Comparison of ENCODE assay signal across 24 cellular contexts in genomic region chr14:32009636-32010560, GRCh38.
A peak's percentile ranks its signal among the peaks of the same experiment; 100 is the strongest.
DNase-seq lines count a peak whose midpoint lies in the region; ATAC-seq, FAIRE-seq and TF ChIP-seq lines count a peak whose summit lies in the region.
"Had no signal": no experiment of that assay in that cellular context is flagged by ENCODE, and none has a peak within 500 bp of the region (broad histone marks: within the 10 kb centered on the region; RNA-seq: fewer than 3 reads in every experiment).

No MANE protein-coding gene starts in this region.

- peak overlapping the region; percentile 53 for H3K27ac ChIP-seq in HUES48 (ENCODE audit: low read depth, low read length)
- H3K27ac ChIP-seq in mammary epithelial cell (ENCODE audit: insufficient read depth, low read depth, low read length) = peak overlapping the region; percentile 15
- H3K27ac ChIP-seq in trophoblast cell (ENCODE audit: low read depth, low read length) = no peak overlapping the region
- H3K27ac ChIP-seq: ascending aorta, gastroesophageal sphincter, left lung, spleen had no signal

- peak overlapping the region; percentile 40 for H3K27ac Mint-ChIP-seq in Caco-2 (ENCODE audit: unreplicated experiment)
- H3K27ac Mint-ChIP-seq: activated naive CD8-positive, alpha-beta T cell treated with anti-CD3 and anti-CD28 coated beads for 36 hours; CD14-positive monocyte; natural killer cell had no signal

- WGBS in mammary epithelial cell (ENCODE audit: low coverage, missing lambda C conversion rate) = 76% methylated on average over 10 of the region's 10 CpGs
- no CpG with 5 or more reads among the region's 10 CpGs for WGBS in trophoblast cell (ENCODE audit: extremely low coverage, insufficient coverage, insufficient read length)

- H3K27me3 ChIP-seq in Caco-2 (replicated peaks; ENCODE audit: control insufficient read depth, insufficient read depth, low read length) (no peaks in the 10 kb centered on the region), HUES48 (ENCODE audit: control insufficient read depth, insufficient read depth, low read length) (no peaks in the 10 kb centered on the region), mammary epithelial cell (ENCODE audit: insufficient read depth, low read length) (no peaks in the 10 kb centered on the region), trophoblast cell (ENCODE audit: insufficient read depth, low read length) (no peaks in the 10 kb centered on the region)
- H3K27me3 ChIP-seq: ascending aorta, gastroesophageal sphincter, left lung, spleen had no signal

- H3K9ac ChIP-seq in HUES48 (ENCODE audit: low read depth, low read length) = no peak overlapping the region
- H3K9ac ChIP-seq in mammary epithelial cell (ENCODE audit: insufficient read depth, low read length) = no peak overlapping the region
- H3K9ac ChIP-seq in trophoblast cell (ENCODE audit: low read length) = peak overlapping the region; percentile 36

- no peak overlapping the region for H4K12ac ChIP-seq in trophoblast cell (ENCODE audit: low read depth, low read length)

- dilution Hi-C loops in mammary epithelial cell (cut with HindIII; ENCODE audit: low sequenced_read_pairs) = loop anchor here (5.0 kb wide), 1 partner anchor 67 kb away; the partner anchor contains the start of gene ARHGAP5

- BruUV-seq in Caco-2 (replicated peaks; lab: Mats Ljungman, UMichigan) (no TSS peak), mammary epithelial cell (replicated peaks; lab: Mats Ljungman, UMichigan) (no TSS peak)

- H3K9me3 Mint-ChIP-seq in Caco-2 (ENCODE audit: unreplicated experiment) = no peaks in the 10 kb centered on the region
- H3K9me3 Mint-ChIP-seq: activated naive CD8-positive, alpha-beta T cell treated with anti-CD3 and anti-CD28 coated beads for 36 hours; central memory CD8-positive, alpha-beta T cell; natural killer cell had no signal

- H3K9me3 ChIP-seq in Caco-2 (no peaks in the 10 kb centered on the region), HUES48 (ENCODE audit: control insufficient read depth, insufficient read depth, low read length) (no peaks in the 10 kb centered on the region), mammary epithelial cell (replicated peaks; ENCODE audit: insufficient read depth, low read length) (no peaks in the 10 kb centered on the region), trophoblast cell (ENCODE audit: insufficient read depth, low read depth, low read length) (no peaks in the 10 kb centered on the region)
- H3K9me3 ChIP-seq: ascending aorta, gastroesophageal sphincter, HAP-1, left lung, spleen had no signal

- no peaks in the 10 kb centered on the region for H3K27me3 Mint-ChIP-seq in Caco-2 (ENCODE audit: insufficient read depth, unreplicated experiment)

- H3K4me3 ChIP-seq in Caco-2 (ENCODE audit: low read depth, low read length) = no peak overlapping the region
- no peak overlapping the region for H3K4me3 ChIP-seq in HUES48 (ENCODE audit: low read depth, low read length)
- no peak overlapping the region for H3K4me3 ChIP-seq in mammary epithelial cell (replicated peaks in 1 of 3; ENCODE audit: insufficient read depth in 1 of 3, low read depth in 2 of 3, low read length in 3 of 3)
- H3K4me3 ChIP-seq in trophoblast cell (ENCODE audit: low read depth, low read length) = no peak overlapping the region
- H3K4me3 ChIP-seq: ascending aorta, gastroesophageal sphincter, HAP-1, left lung, spleen had no signal

- no peak overlapping the region for H3K23ac ChIP-seq in trophoblast cell (ENCODE audit: low read length)

- peak overlapping the region; percentile 35 for H4K91ac ChIP-seq in trophoblast cell (ENCODE audit: low read depth, low read length)

- H3K4me3 Mint-ChIP-seq in Caco-2 (ENCODE audit: unreplicated experiment) = no peak overlapping the region
- H3K4me3 Mint-ChIP-seq: activated naive CD8-positive, alpha-beta T cell treated with anti-CD3 and anti-CD28 coated beads for 36 hours; CD14-positive monocyte; central memory CD8-positive, alpha-beta T cell; natural killer cell had no signal

- H2AFZ ChIP-seq in mammary epithelial cell (ENCODE audit: low read depth, low read length) (no peak overlapping the region), trophoblast cell (ENCODE audit: insufficient read depth, low read length, poor library complexity) (no peak overlapping the region)

- ATAC-seq in GM21390 (IDR thresholded peaks at IDR 0.05; ENCODE audit: unreplicated experiment) = no peak
- ATAC-seq: gastroesophageal sphincter, left lung, natural killer cell had no signal

- peak overlapping the region; percentile 46 for H3K14ac ChIP-seq in trophoblast cell (ENCODE audit: low read length)

- peak overlapping the region; percentile 43 for H4K8ac ChIP-seq in trophoblast cell (ENCODE audit: low read depth, low read length)

- intact Hi-C loops in Caco-2 (cut with micrococcal nuclease; ENCODE audit: unreplicated experiment) (loop anchor here (1.0 kb wide), 1 partner anchor 74 kb away; no protein-coding TSS in a partner anchor), mammary epithelial cell (cut with micrococcal nuclease) (no loop called here)

- H2BK5ac ChIP-seq in trophoblast cell (ENCODE audit: low read depth, low read length, poor library complexity) = no peak overlapping the region

- H3K79me2 ChIP-seq in mammary epithelial cell (ENCODE audit: insufficient read depth, low read length) (no peaks in the 10 kb centered on the region), trophoblast cell (ENCODE audit: control insufficient read depth, insufficient read depth, low read length, poor library complexity) (peaks cover 2% of the 10 kb centered on the region)

- H3K36me3 ChIP-seq in Caco-2 (ENCODE audit: control insufficient read depth, insufficient read depth, low read length) (no peaks in the 10 kb centered on the region; the same call in 1 of the 2 replicates), HUES48 (ENCODE audit: control insufficient read depth, insufficient read depth, low read length) (no peaks in the 10 kb centered on the region), mammary epithelial cell (ENCODE audit: insufficient read depth, low read length) (no peaks in the 10 kb centered on the region), trophoblast cell (ENCODE audit: control insufficient read depth in 1 of 2, insufficient read depth in 2 of 2, low read length in 2 of 2) (no peaks in the 10 kb centered on the region)
- H3K36me3 ChIP-seq: ascending aorta, gastroesophageal sphincter, HAP-1, left lung, spleen had no signal

- no peak for DNase-seq in Caco-2
- no peak for DNase-seq in mammary epithelial cell
- DNase-seq in trophoblast cell = peak in 1 of 2 donors; percentile 26
- DNase-seq in RCC 7860 (ENCODE audit: low spot score) = no peak
- no peak for DNase-seq in UCSD-AML1 (lab: John Stamatoyannopoulos, UW; ENCODE audit: unreplicated experiment)
- no peak for DNase-seq in HEK293T (ENCODE audit: extremely low spot score)
- DNase-seq: activated effector memory CD4-positive, alpha-beta T cell treated with anti-CD3 and anti-CD28 coated beads, Interleukin-2, amount 50 U/mL, for 16 hours; activated naive CD8-positive, alpha-beta T cell treated with anti-CD3 and anti-CD28 coated beads for 36 hours; left lung; natural killer cell; NCI-H1092 treated with DMSO at 0.1 percent for 48 hours; NCI-H2029; NCI-H526; spleen; stimulated activated CD4-positive, alpha-beta T cell treated with anti-CD3 and anti-CD28 coated beads, Interleukin-2, amount 100 ng/mL, for 48 hours; T-helper 2 cell had no signal

- H3K4me1 ChIP-seq in Caco-2 = peaks cover 59% of the 10 kb centered on the region
- peaks cover 9% of the 10 kb centered on the region; the same call in 1 of the 2 replicates for H3K4me1 ChIP-seq in HUES48 (ENCODE audit: control insufficient read depth, insufficient read depth, low read length)
- H3K4me1 ChIP-seq in mammary epithelial cell (ENCODE audit: insufficient read depth, low read length) = peaks cover 56% of the 10 kb centered on the region
- peaks cover 15 to 16% of the 10 kb centered on the region in 2 experiments for H3K4me1 ChIP-seq in trophoblast cell (ENCODE audit: control insufficient read depth in 1 of 2, insufficient read depth in 2 of 2, low read length in 2 of 2)
- H3K4me1 ChIP-seq: left lung had no signal

- peak overlapping the region; percentile 81 for H2AK5ac ChIP-seq in trophoblast cell (ENCODE audit: low read length)

- H3K4ac ChIP-seq in trophoblast cell (ENCODE audit: low read depth, low read length) = no peak overlapping the region

- FAIRE-seq in RCC 7860 (lab: Jason Lieb, UNC) = no peak
- FAIRE-seq: endometrium had no signal

- no peaks in the 10 kb centered on the region for H4K20me1 ChIP-seq in mammary epithelial cell (ENCODE audit: insufficient read depth, low read length)

- H3K79me1 ChIP-seq in trophoblast cell (ENCODE audit: low read length) = peaks cover 2% of the 10 kb centered on the region

- no peaks in the 10 kb centered on the region for H3K36me3 Mint-ChIP-seq in Caco-2 (ENCODE audit: insufficient read depth, unreplicated experiment)
- H3K36me3 Mint-ChIP-seq: activated naive CD8-positive, alpha-beta T cell treated with anti-CD3 and anti-CD28 coated beads for 36 hours; CD14-positive monocyte; natural killer cell had no signal

- in situ Hi-C loops in mammary epithelial cell (cut with MboI; ENCODE audit: low sequenced_read_pairs in 2 of 2) = no loop called here

- CTCF ChIA-PET in Caco-2 (lab: Charles Lee) = interaction anchor here (1.5 kb wide), 1 partner anchor 64 kb away, joined by 3 read pairs; no protein-coding TSS in a partner anchor
- CTCF ChIA-PET in mammary epithelial cell (lab: Charles Lee; ENCODE audit: low non-redundant PET) = no interaction called here
- CTCF ChIA-PET in HEK293T (lab: Yijun Ruan, JAX) = interaction anchor here (0.7 kb wide), 1 partner anchor 66 kb away, joined by 3 read pairs; no protein-coding TSS in a partner anchor

- H2BK120ac ChIP-seq in trophoblast cell (ENCODE audit: insufficient read depth, low read length, poor library complexity) = peak overlapping the region; percentile 46

- TF ChIP-seq CTCF in Caco-2 (IDR thresholded peaks at IDR 0.05; ENCODE audit: insufficient read depth in 1 of 2, low read depth in 1 of 2, low read length in 1 of 2, severe bottlenecking in 1 of 2, unreplicated experiment in 1 of 2) (no peak), mammary epithelial cell (conservative IDR thresholded peaks at IDR 0.05 in 1 of 2, IDR thresholded peaks at IDR 0.05 in 1 of 2; ENCODE audit: extremely low read depth in 1 of 2, insufficient read depth in 1 of 2, low read depth in 1 of 2, low read length in 2 of 2) (no peak)

- H3K4me2 ChIP-seq in mammary epithelial cell (ENCODE audit: insufficient read depth, low read depth, low read length) (peak overlapping the region; percentile 39), trophoblast cell (ENCODE audit: low read length) (no peak overlapping the region)

- H3K4me1 Mint-ChIP-seq in Caco-2 (ENCODE audit: low read depth, unreplicated experiment) = peaks cover 52% of the 10 kb centered on the region
- H3K4me1 Mint-ChIP-seq: activated naive CD8-positive, alpha-beta T cell treated with anti-CD3 and anti-CD28 coated beads for 36 hours; CD14-positive monocyte; central memory CD8-positive, alpha-beta T cell; natural killer cell had no signal

- POLR2A ChIA-PET in Caco-2 (lab: Charles Lee) (interaction anchor here (0.6 to 1.8 kb wide), 2 partner anchors 44 to 66 kb away, joined by 4 read pairs; no protein-coding TSS in a partner anchor), HEK293T (lab: Yijun Ruan, JAX) (no interaction called here)

- peak overlapping the region; percentile 48 for H3K18ac ChIP-seq in trophoblast cell (ENCODE audit: low read length)

- H2BK12ac ChIP-seq in trophoblast cell (ENCODE audit: low read length) = peak overlapping the region; percentile 86

TF ChIP-seq in HEK293T, 16 proteins besides CTCF, POLR2A, EP300 and RAD21 (continues in another document):
- no peak for TF ChIP-seq LEF1 (IDR thresholded peaks at IDR 0.05; ENCODE audit: borderline replicate concordance)
